In genomic region chr4:93771640-93772411, GRCh38 we compare ENCODE assay signal across 1 cellular context.
TF ChIP-seq lines count a peak whose summit lies in the region.

No MANE protein-coding gene starts in this region.

TF ChIP-seq in HEK293, 187 proteins besides CTCF, POLR2A, EP300 and RAD21 (continued from another document):
- TF ChIP-seq ZNF169 (tag by site-specific recombination; IDR thresholded peaks at IDR 0.05) (no peak), KLF1 (tag by site-specific recombination; IDR thresholded peaks at IDR 0.05) (no peak), ZBTB21 (tag by site-specific recombination; IDR thresholded peaks at IDR 0.05) (no peak), ZNF302 (tag by site-specific recombination; IDR thresholded peaks at IDR 0.05; ENCODE audit: low read depth) (no peak), ZNF23 (tag by site-specific recombination; IDR thresholded peaks at IDR 0.05; ENCODE audit: borderline replicate concordance) (no peak), ZNF146 (tag by site-specific recombination; IDR thresholded peaks at IDR 0.05) (no peak), ZSCAN23 (tag by site-specific recombination; IDR thresholded peaks at IDR 0.05) (no peak), IKZF3 (tag by site-specific recombination; IDR thresholded peaks at IDR 0.05) (no peak), ZNF121 (tag by site-specific recombination; IDR thresholded peaks at IDR 0.05) (no peak), ZBTB8A (tag by site-specific recombination; IDR thresholded peaks at IDR 0.05) (peak; percentile 31; the same call in 1 of the 2 replicates), ELK4 (IDR thresholded peaks at IDR 0.05; ENCODE audit: borderline replicate concordance, low read depth, low read length) (no peak), ZNF518A (tag by site-specific recombination; conservative IDR thresholded peaks at IDR 0.05; ENCODE audit: low read depth) (no peak), GLI2 (tag by site-specific recombination; IDR thresholded peaks at IDR 0.05; ENCODE audit: borderline replicate concordance, low read depth) (no peak), ZNF155 (tag by site-specific recombination; IDR thresholded peaks at IDR 0.05) (no peak), SP3 (tag by site-specific recombination; IDR thresholded peaks at IDR 0.05) (no peak), ZNF843 (tag by site-specific recombination; IDR thresholded peaks at IDR 0.05) (peak; percentile 74; the same call in 1 of the 2 replicates), TCF7L2 (IDR thresholded peaks at IDR 0.05; ENCODE audit: borderline replicate concordance, low read depth, low read length) (peak; percentile 65; the same call in 1 of the 2 replicates), ZNF837 (tag by site-specific recombination; IDR thresholded peaks at IDR 0.05) (no peak), ZNF600 (tag by site-specific recombination; IDR thresholded peaks at IDR 0.05) (no peak), ZNF24 (tag by site-specific recombination; IDR thresholded peaks at IDR 0.05) (0 out of 2 replicates have a peak, but pooled peaks have one; percentile 16), ZNF416 (tag by site-specific recombination; IDR thresholded peaks at IDR 0.05) (no peak), ZBTB11 (tag by site-specific recombination; conservative IDR thresholded peaks at IDR 0.05; ENCODE audit: low read depth) (no peak), ZXDB (tag by site-specific recombination; IDR thresholded peaks at IDR 0.05) (0 out of 2 replicates have a peak, but pooled peaks have one; percentile 20), ZNF423 (tag by site-specific recombination; IDR thresholded peaks at IDR 0.05) (no peak), PATZ1 (tag by site-specific recombination; IDR thresholded peaks at IDR 0.05) (no peak), ZNF701 (tag by site-specific recombination; IDR thresholded peaks at IDR 0.05) (no peak), ZNF19 (tag by site-specific recombination; IDR thresholded peaks at IDR 0.05; ENCODE audit: low read depth) (no peak), ZNF157 (tag by site-specific recombination; IDR thresholded peaks at IDR 0.05) (no peak), ZNF280D (tag by site-specific recombination; IDR thresholded peaks at IDR 0.05) (no peak), ZNF639 (tag by site-specific recombination; IDR thresholded peaks at IDR 0.05) (no peak), ZNF214 (tag by site-specific recombination; IDR thresholded peaks at IDR 0.05; ENCODE audit: borderline replicate concordance) (no peak), YY1 (tag by site-specific recombination; IDR thresholded peaks at IDR 0.05) (no peak), ZNF175 (tag by site-specific recombination; IDR thresholded peaks at IDR 0.05) (no peak), ZNF311 (tag by site-specific recombination; IDR thresholded peaks at IDR 0.05; ENCODE audit: borderline replicate concordance) (no peak), ZNF433 (tag by site-specific recombination; IDR thresholded peaks at IDR 0.05; ENCODE audit: low read depth) (no peak), ZBTB7A (tag by site-specific recombination; IDR thresholded peaks at IDR 0.05; ENCODE audit: low read depth) (no peak), ZNF37A (tag by site-specific recombination; IDR thresholded peaks at IDR 0.05) (no peak), GFI1B (tag by site-specific recombination; IDR thresholded peaks at IDR 0.05) (0 out of 2 replicates have a peak, but pooled peaks have one; percentile 10), SCRT1 (tag by site-specific recombination; IDR thresholded peaks at IDR 0.05; ENCODE audit: borderline replicate concordance) (no peak), ZNF610 (tag by site-specific recombination; IDR thresholded peaks at IDR 0.05; ENCODE audit: borderline replicate concordance) (no peak), ZBTB44 (tag by site-specific recombination; IDR thresholded peaks at IDR 0.05) (no peak), ZNF830 (tag by site-specific recombination; IDR thresholded peaks at IDR 0.05; ENCODE audit: low read depth) (no peak)
